In the genomic region with DNA sequence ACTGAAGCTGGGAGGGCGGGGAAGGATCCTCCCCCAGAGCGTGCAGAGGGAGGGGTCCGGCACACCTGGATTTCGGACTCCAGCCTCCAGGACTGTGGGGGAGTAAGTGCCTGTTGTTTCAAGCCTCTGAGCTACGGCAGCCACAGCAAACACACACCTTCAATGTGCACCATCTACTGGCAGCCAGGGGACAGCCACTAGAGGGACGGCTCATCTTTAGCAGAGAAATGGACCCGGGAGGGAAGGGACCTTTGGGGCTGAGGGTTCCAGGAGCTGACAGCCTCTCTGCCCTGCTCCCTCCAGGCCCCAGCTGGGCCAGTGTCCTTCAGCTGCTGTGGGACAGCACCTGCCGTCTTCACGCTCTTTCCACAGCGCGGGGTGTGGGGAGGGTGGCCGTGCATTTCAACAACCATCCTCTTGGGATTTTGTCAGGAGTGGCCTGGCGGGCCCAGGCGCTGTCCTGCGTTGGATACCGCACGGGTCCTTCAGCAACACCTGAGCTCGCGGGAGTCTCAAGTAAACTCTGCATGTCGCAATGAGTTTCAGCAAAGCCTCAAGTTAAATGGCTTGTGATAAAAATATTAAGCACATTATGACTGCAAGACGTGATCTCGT, we compare ENCODE assay signal across 14 cellular contexts.
A peak's percentile ranks its signal among the peaks of the same experiment; 100 is the strongest.
DNase-seq lines count a peak whose midpoint lies in the region; ATAC-seq, FAIRE-seq and TF ChIP-seq lines count a peak whose summit lies in the region.
"Had no signal": no experiment of that assay in that cellular context is flagged by ENCODE, and none has a peak within 500 bp of the region (broad histone marks: within the 10 kb centered on the region; RNA-seq: fewer than 3 reads in every experiment).

No MANE protein-coding gene starts in this region.

- H3K4me3 ChIP-seq in A549 = no peak overlapping the region
- no peak overlapping the region for H3K4me3 ChIP-seq in kidney epithelial cell (ENCODE audit: low read depth, low read length)
- H3K4me3 ChIP-seq in foreskin fibroblast (ENCODE audit: low read depth in 1 of 2, low read length in 2 of 2) = no peak overlapping the region

- ATAC-seq in A549 (peak; percentile 75 to 87), GM21528 (IDR thresholded peaks at IDR 0.05; ENCODE audit: low FRiP score, unreplicated experiment) (no peak), HG03095 (IDR thresholded peaks at IDR 0.05; ENCODE audit: unreplicated experiment) (no peak)
- ATAC-seq: CD8-positive, alpha-beta T cell had no signal

- H3K36me3 ChIP-seq in kidney epithelial cell (ENCODE audit: control insufficient read depth, insufficient read depth, low read length) = no peaks in the 10 kb centered on the region
- H3K36me3 ChIP-seq: neutrophil had no signal

- TF ChIP-seq POLR2A in A549 (IDR thresholded peaks at IDR 0.05; ENCODE audit: low read length) = no peak

- TF ChIP-seq CTCF in A549 (IDR thresholded peaks at IDR 0.05) (peak; percentile 35; the same call in 2 of the 3 replicates), kidney epithelial cell (IDR thresholded peaks at IDR 0.05; ENCODE audit: insufficient read depth, low read length, poor library complexity, severe bottlenecking) (peak; percentile 9), foreskin fibroblast (IDR thresholded peaks at IDR 0.05; ENCODE audit: low read depth, low read length) (no peak)

- peaks cover 20% of the 10 kb centered on the region for H3K27me3 ChIP-seq in kidney epithelial cell (ENCODE audit: control insufficient read depth, insufficient read depth, low read length)
- H3K27me3 ChIP-seq: neutrophil had no signal

- H3K4me2 ChIP-seq in A549 = no peak overlapping the region

- CTCF ChIA-PET in A549 (lab: Yijun Ruan, JAX) = interaction anchor here (0.7 to 1.6 kb wide), 8 partner anchors 9 to 373 kb away, joined by 3 to 6 read pairs (median 3); no protein-coding TSS in a partner anchor

- WGBS in A549 (ENCODE audit: missing lambda C conversion rate) = 31% methylated on average over 18 of the region's 22 CpGs

- POLR2A ChIA-PET in A549 (lab: Yijun Ruan, JAX) = no interaction called here

- DNase-seq in A549 (ENCODE audit: low read depth in 1 of 2, low spot score in 1 of 2) = peak; percentile 46 to 49
- peak; percentile 23 for DNase-seq in HT-29 (ENCODE audit: low spot score)
- peak; percentile 53 for DNase-seq in SHP77 treated with DMSO at 0.1 percent for 48 hours (lab: John Stamatoyannopoulos, UW)
- no peak for DNase-seq in kidney epithelial cell (ENCODE audit: low read depth)
- no peak for DNase-seq in stimulated activated CD4-positive, alpha-beta T cell treated with anti-CD3 and anti-CD28 coated beads, Interleukin-4, amount 100 ng/mL, for 24 hours
- no peak for DNase-seq in foreskin fibroblast
- DNase-seq: CD8-positive, alpha-beta T cell; GOT3; NCI-H1436 treated with DMSO at 0.1 percent for 48 hours; stimulated activated naive CD4-positive, alpha-beta T cell treated with Interleukin-2 at 50 U/mL for 16 hours had no signal

- H3K27ac ChIP-seq in A549 = no peak overlapping the region
- H3K27ac ChIP-seq: neutrophil had no signal

- FAIRE-seq in A549 (lab: Jason Lieb, UNC) = no peak
- FAIRE-seq: endometrium had no signal

- no peak for TF ChIP-seq EP300 in A549 (IDR thresholded peaks at IDR 0.05)

- TF ChIP-seq RAD21 in A549 (conservative IDR thresholded peaks at IDR 0.05 in 1 of 2, IDR thresholded peaks at IDR 0.05 in 1 of 2) = peak; percentile 36 to 55; a peak in 3 of 5 replicates

- H3K9me3 ChIP-seq in A549 = no peaks in the 10 kb centered on the region
- H3K9me3 ChIP-seq: neutrophil had no signal

- no peaks in the 10 kb centered on the region for H3K4me1 ChIP-seq in A549

TF ChIP-seq in A549, 52 proteins besides CTCF, POLR2A, EP300 and RAD21:
- TF ChIP-seq FOXS1 (CRISPR knock-in tag; IDR thresholded peaks at IDR 0.05) (no peak), SMC3 (IDR thresholded peaks at IDR 0.05) (peak; percentile 36; the same call in 2 of the 3 replicates)

Comparison
In these comparisons a context has a peak if more than half of its experiments do, and no peak if none do; other contexts are left out.
1. ATAC-seq: peak in A549 (2 of 2); none in GM21528 (single experiment) and HG03095 (single experiment).
2. DNase-seq: peak in A549 (2 of 2), HT-29 (single experiment) and SHP77 treated with DMSO at 0.1 percent for 48 hours (single experiment); none in kidney epithelial cell (single experiment), stimulated activated CD4-positive, alpha-beta T cell treated with anti-CD3 and anti-CD28 coated beads, Interleukin-4, amount 100 ng/mL, for 24 hours (single experiment) and foreskin fibroblast (0 of 2).